ENCODE assay signal across 2 cellular contexts in genomic region chr3:126340596-126340942, GRCh38.
TF ChIP-seq lines count a peak whose summit lies in the region.

No MANE protein-coding gene starts in this region.

TF ChIP-seq in HepG2, 621 proteins besides CTCF, POLR2A, EP300 and RAD21:
- TF ChIP-seq GRHL1 (CRISPR knock-in tag; conservative IDR thresholded peaks at IDR 0.05): no peak
- TF ChIP-seq ZNF30 (CRISPR knock-in tag; IDR thresholded peaks at IDR 0.05): 0 out of 2 replicates have a peak, but pooled peaks have one; percentile 61

TF ChIP-seq in GM23338, 12 proteins besides CTCF, POLR2A, EP300 and RAD21:
- TF ChIP-seq EZH2phosphoT487 (IDR thresholded peaks at IDR 0.05; ENCODE audit: unreplicated experiment) (no peak), ZNF331 (CRISPR knock-in tag; IDR thresholded peaks at IDR 0.05; ENCODE audit: low read depth) (no peak), JUNB (IDR thresholded peaks at IDR 0.05; ENCODE audit: unreplicated experiment) (no peak), NANOG (IDR thresholded peaks at IDR 0.05; ENCODE audit: borderline replicate concordance) (no peak), POLR2AphosphoS5 (IDR thresholded peaks at IDR 0.05; ENCODE audit: low read depth) (no peak), ZNF462 (CRISPR knock-in tag; IDR thresholded peaks at IDR 0.05) (no peak), CREB1 (CRISPR knock-in tag; IDR thresholded peaks at IDR 0.05; ENCODE audit: low read depth) (no peak), ZNF114 (CRISPR knock-in tag; IDR thresholded peaks at IDR 0.05) (no peak), REST (IDR thresholded peaks at IDR 0.05; ENCODE audit: unreplicated experiment) (no peak), EZH2 (IDR thresholded peaks at IDR 0.05; ENCODE audit: low read depth, unreplicated experiment) (no peak), ETS1 (IDR thresholded peaks at IDR 0.05) (no peak)
